In the genomic region with DNA sequence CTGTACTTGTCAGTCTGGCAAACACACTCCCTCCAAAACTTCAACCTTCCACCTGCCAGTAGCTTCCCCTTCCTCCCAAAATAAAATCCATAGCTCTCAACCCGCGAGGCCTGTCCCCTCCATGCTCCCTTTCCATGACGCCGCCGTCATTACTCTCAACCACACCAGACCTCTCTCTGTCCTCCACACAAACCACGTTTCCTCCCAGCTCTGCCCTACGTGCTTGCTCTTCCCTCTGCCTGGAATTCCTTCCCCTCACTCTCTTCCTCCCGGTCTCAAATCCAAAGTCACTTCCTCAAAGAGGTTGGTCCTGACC, we compare ENCODE assay signal across 12 cellular contexts.
DNase-seq lines count a peak whose midpoint lies in the region; ATAC-seq and TF ChIP-seq lines count a peak whose summit lies in the region.
"Had no signal": no experiment of that assay in that cellular context is flagged by ENCODE, and none has a peak within 500 bp of the region (broad histone marks: within the 10 kb centered on the region; RNA-seq: fewer than 3 reads in every experiment).

No MANE protein-coding gene starts in this region.

- H3K36me3 ChIP-seq in BLaER1 treated with 17β-estradiol and CSF1 and Interleukin-3, amounts not matched to agents 10 nM and 100 nM: peaks cover 0 to 43% (median 0%) of the 10 kb centered on the region in 11 experiments; a peak in 7 of 22 replicates
- H3K36me3 ChIP-seq in CD4-positive, alpha-beta memory T cell (ENCODE audit: insufficient read depth, low read length): peaks cover 11% of the 10 kb centered on the region

- intact Hi-C loops in CD4-positive, alpha-beta memory T cell (cut with micrococcal nuclease): no loop called here
- intact Hi-C loops in activated T-helper 1 cell treated with anti-CD3 and anti-CD28 coated beads, Interleukin-12 subunit alpha, Interleukin-12 subunit beta, Interleukin-2, Interleukin-4 antibody, amounts not matched to agents 30 ng/mL and 10 ng/mL and 1 ng/mL, durations not matched to agents 14 hours and 24 hours and 36 hours (cut with micrococcal nuclease): no loop called here
- intact Hi-C loops in natural killer cell (cut with micrococcal nuclease): loop anchor here (2.0 to 5.0 kb wide), 2 partner anchors 16 to 125 kb away; a partner anchor contains a TSS

- peaks cover 0 to 2% (median 0%) of the 10 kb centered on the region in 8 donors for H3K9me3 Mint-ChIP-seq in CD4-positive, alpha-beta memory T cell
- H3K9me3 Mint-ChIP-seq in activated T-helper 1 cell treated with anti-CD3 and anti-CD28 coated beads, Interleukin-12 subunit alpha, Interleukin-12 subunit beta, Interleukin-2, Interleukin-4 antibody, amounts not matched to agents 30 ng/mL and 10 ng/mL and 1 ng/mL, durations not matched to agents 14 hours and 24 hours and 36 hours: no peaks in the 10 kb centered on the region
- H3K9me3 Mint-ChIP-seq in natural killer cell: no peaks in the 10 kb centered on the region
- H3K9me3 Mint-ChIP-seq in chondrocyte (ENCODE audit: low read depth): no peaks in the 10 kb centered on the region

- POLR2A ChIA-PET in CD4-positive, alpha-beta memory T cell (lab: Charles Lee; ENCODE audit: partially characterized antibody): interaction anchor here (0.7 to 12.9 kb wide), 12 partner anchors 10 to 125 kb away, joined by 3 to 148 read pairs (median 12); a partner anchor contains a TSS

- H3K4me1 ChIP-seq in BLaER1 treated with 17β-estradiol and CSF1 and Interleukin-3, amounts not matched to agents 10 nM and 100 nM: peaks cover 53 to 84% (median 67%) of the 10 kb centered on the region in 10 experiments
- H3K4me1 ChIP-seq in CD4-positive, alpha-beta memory T cell (ENCODE audit: insufficient read depth, low read length): peaks cover 88% of the 10 kb centered on the region

- H3K4me3 ChIP-seq in BLaER1 treated with 17β-estradiol and CSF1 and Interleukin-3, amounts not matched to agents 10 nM and 100 nM: no peak overlapping the region
- H3K4me3 ChIP-seq in CD4-positive, alpha-beta memory T cell (ENCODE audit: low read length in 2 of 2): no peak overlapping the region
- H3K4me3 ChIP-seq: lung had no signal

- ATAC-seq in natural killer cell (peak in 1 of 3 donors; percentile 4), GM19328 (IDR thresholded peaks at IDR 0.05; ENCODE audit: unreplicated experiment) (no peak)
- ATAC-seq: stimulated activated naive CD8-positive, alpha-beta T cell treated with anti-CD3 and anti-CD28 coated beads, Interleukin-15, Interleukin-2, amounts not matched to agents 100 U/mL and 50 U/mL, for 24 hours had no signal

- peak overlapping the region; percentile 87 to 97 (median 95) for H3K27ac Mint-ChIP-seq in CD4-positive, alpha-beta memory T cell
- H3K27ac Mint-ChIP-seq in activated T-helper 1 cell treated with anti-CD3 and anti-CD28 coated beads, Interleukin-12 subunit alpha, Interleukin-12 subunit beta, Interleukin-2, Interleukin-4 antibody, amounts not matched to agents 30 ng/mL and 10 ng/mL and 1 ng/mL, durations not matched to agents 14 hours and 24 hours and 36 hours: peak overlapping the region; percentile 70
- H3K27ac Mint-ChIP-seq in natural killer cell: peak overlapping the region; percentile 94 to 95
- H3K27ac Mint-ChIP-seq in chondrocyte (ENCODE audit: unreplicated experiment): no peak overlapping the region

- DNase-seq in CD4-positive, alpha-beta memory T cell: no peak
- DNase-seq in activated T-helper 1 cell treated with anti-CD3 and anti-CD28 coated beads, Interleukin-12 subunit alpha, Interleukin-12 subunit beta, Interleukin-2, Interleukin-4 antibody, amounts not matched to agents 30 ng/mL and 10 ng/mL and 1 ng/mL, durations not matched to agents 14 hours and 24 hours and 36 hours (ENCODE audit: low spot score): no peak
- DNase-seq in natural killer cell (no peak), chondrocyte (ENCODE audit: low spot score) (no peak), medulla oblongata (ENCODE audit: extremely low spot score) (no peak)
- DNase-seq: activated CD4-positive, alpha-beta T cell treated with anti-CD3 and anti-CD28 coated beads for 1 hour; NCI-H774; stimulated activated naive CD8-positive, alpha-beta T cell treated with anti-CD3 and anti-CD28 coated beads, Interleukin-15, Interleukin-2, amounts not matched to agents 100 U/mL and 50 U/mL, for 24 hours had no signal

- H3K4me3 Mint-ChIP-seq in CD4-positive, alpha-beta memory T cell: peak overlapping the region in 7 of 8 donors; percentile 54 to 84 (median 73)
- H3K4me3 Mint-ChIP-seq in activated T-helper 1 cell treated with anti-CD3 and anti-CD28 coated beads, Interleukin-12 subunit alpha, Interleukin-12 subunit beta, Interleukin-2, Interleukin-4 antibody, amounts not matched to agents 30 ng/mL and 10 ng/mL and 1 ng/mL, durations not matched to agents 14 hours and 24 hours and 36 hours: no peak overlapping the region
- H3K4me3 Mint-ChIP-seq in natural killer cell (peak overlapping the region; percentile 85), chondrocyte (ENCODE audit: unreplicated experiment) (no peak overlapping the region)

- CTCF ChIA-PET in CD4-positive, alpha-beta memory T cell (lab: Charles Lee; ENCODE audit: partially characterized antibody): interaction anchor here (0.7 to 4.6 kb wide), 10 partner anchors 10 to 146 kb away, joined by 3 to 54 read pairs (median 4); no protein-coding TSS in a partner anchor

- H3K27ac ChIP-seq in BLaER1 treated with 17β-estradiol and CSF1 and Interleukin-3, amounts not matched to agents 10 nM and 100 nM: 0 out of 22 replicates have a peak overlapping the region, but pooled peaks of 2 of the 11 experiments have one; percentile 8 to 72
- peak overlapping the region; percentile 65 for H3K27ac ChIP-seq in CD4-positive, alpha-beta memory T cell (ENCODE audit: low read depth, low read length)
- H3K27ac ChIP-seq: C4-2B had no signal

- H3K9ac ChIP-seq in BLaER1 treated with 17β-estradiol and CSF1 and Interleukin-3, amounts not matched to agents 10 nM and 100 nM: no peak overlapping the region

- no peaks in the 10 kb centered on the region for H3K27me3 ChIP-seq in BLaER1 treated with 17β-estradiol and CSF1 and Interleukin-3, amounts not matched to agents 10 nM and 100 nM
- H3K27me3 ChIP-seq in CD4-positive, alpha-beta memory T cell (ENCODE audit: insufficient read depth, low read length): no peaks in the 10 kb centered on the region

- no peaks in the 10 kb centered on the region for H4K20me1 ChIP-seq in BLaER1 treated with 17β-estradiol and CSF1 and Interleukin-3, amounts not matched to agents 10 nM and 100 nM

- peaks cover 30 to 49% of the 10 kb centered on the region in 2 donors for H3K36me3 Mint-ChIP-seq in CD4-positive, alpha-beta memory T cell
- peaks cover 50% of the 10 kb centered on the region for H3K36me3 Mint-ChIP-seq in activated T-helper 1 cell treated with anti-CD3 and anti-CD28 coated beads, Interleukin-12 subunit alpha, Interleukin-12 subunit beta, Interleukin-2, Interleukin-4 antibody, amounts not matched to agents 30 ng/mL and 10 ng/mL and 1 ng/mL, durations not matched to agents 14 hours and 24 hours and 36 hours (ENCODE audit: low read depth)
- H3K36me3 Mint-ChIP-seq in natural killer cell (no peaks in the 10 kb centered on the region), chondrocyte (ENCODE audit: low read depth) (no peaks in the 10 kb centered on the region)

- peak overlapping the region in 9 of 11 experiments; percentile 30 to 82 (median 73); a peak in 16 of 22 replicates for H3K4me2 ChIP-seq in BLaER1 treated with 17β-estradiol and CSF1 and Interleukin-3, amounts not matched to agents 10 nM and 100 nM

- TF ChIP-seq CTCF in natural killer cell (IDR thresholded peaks at IDR 0.05) (no peak), chondrocyte (IDR thresholded peaks at IDR 0.05) (no peak)

- H3K4me1 Mint-ChIP-seq in CD4-positive, alpha-beta memory T cell: peaks cover 53 to 96% (median 72%) of the 10 kb centered on the region in 4 donors
- H3K4me1 Mint-ChIP-seq in activated T-helper 1 cell treated with anti-CD3 and anti-CD28 coated beads, Interleukin-12 subunit alpha, Interleukin-12 subunit beta, Interleukin-2, Interleukin-4 antibody, amounts not matched to agents 30 ng/mL and 10 ng/mL and 1 ng/mL, durations not matched to agents 14 hours and 24 hours and 36 hours (ENCODE audit: low read depth): peaks cover 75% of the 10 kb centered on the region
- H3K4me1 Mint-ChIP-seq in natural killer cell (peaks cover 66 to 74% of the 10 kb centered on the region in 2 donors), chondrocyte (ENCODE audit: low read depth) (peaks cover 23% of the 10 kb centered on the region)

- H3K27me3 Mint-ChIP-seq in CD4-positive, alpha-beta memory T cell: no peaks in the 10 kb centered on the region
- no peaks in the 10 kb centered on the region for H3K27me3 Mint-ChIP-seq in activated T-helper 1 cell treated with anti-CD3 and anti-CD28 coated beads, Interleukin-12 subunit alpha, Interleukin-12 subunit beta, Interleukin-2, Interleukin-4 antibody, amounts not matched to agents 30 ng/mL and 10 ng/mL and 1 ng/mL, durations not matched to agents 14 hours and 24 hours and 36 hours (ENCODE audit: insufficient read depth)
- no peaks in the 10 kb centered on the region for H3K27me3 Mint-ChIP-seq in natural killer cell (ENCODE audit: low read depth in 2 of 2)
- H3K27me3 Mint-ChIP-seq in chondrocyte (ENCODE audit: low read depth): no peaks in the 10 kb centered on the region

- H3K9me3 ChIP-seq in BLaER1 treated with 17β-estradiol and CSF1 and Interleukin-3, amounts not matched to agents 10 nM and 100 nM (replicated peaks in 1 of 11): no peaks in the 10 kb centered on the region
- H3K9me3 ChIP-seq in CD4-positive, alpha-beta memory T cell (ENCODE audit: control insufficient read depth in 1 of 2, low read length in 2 of 2): no peaks in the 10 kb centered on the region

Comparison
In these comparisons a context has a peak if more than half of its experiments do, and no peak if none do; other contexts are left out.
1. H3K4me3 Mint-ChIP-seq: peak in CD4-positive, alpha-beta memory T cell (7 of 8) and natural killer cell (single experiment); none in activated T-helper 1 cell treated with anti-CD3 and anti-CD28 coated beads, Interleukin-12 subunit alpha, Interleukin-12 subunit beta, Interleukin-2, Interleukin-4 antibody, amounts not matched to agents 30 ng/mL and 10 ng/mL and 1 ng/mL, durations not matched to agents 14 hours and 24 hours and 36 hours (single experiment) and chondrocyte (single experiment).